1 cellular context compared by ENCODE assay signal in genomic region chr4:6092131-6092530, GRCh38.
TF ChIP-seq lines count a peak whose summit lies in the region.

No MANE protein-coding gene starts in this region.

TF ChIP-seq in GM23338, 12 proteins besides CTCF, POLR2A, EP300 and RAD21 (continued from another document):
- TF ChIP-seq, protein P1, sequence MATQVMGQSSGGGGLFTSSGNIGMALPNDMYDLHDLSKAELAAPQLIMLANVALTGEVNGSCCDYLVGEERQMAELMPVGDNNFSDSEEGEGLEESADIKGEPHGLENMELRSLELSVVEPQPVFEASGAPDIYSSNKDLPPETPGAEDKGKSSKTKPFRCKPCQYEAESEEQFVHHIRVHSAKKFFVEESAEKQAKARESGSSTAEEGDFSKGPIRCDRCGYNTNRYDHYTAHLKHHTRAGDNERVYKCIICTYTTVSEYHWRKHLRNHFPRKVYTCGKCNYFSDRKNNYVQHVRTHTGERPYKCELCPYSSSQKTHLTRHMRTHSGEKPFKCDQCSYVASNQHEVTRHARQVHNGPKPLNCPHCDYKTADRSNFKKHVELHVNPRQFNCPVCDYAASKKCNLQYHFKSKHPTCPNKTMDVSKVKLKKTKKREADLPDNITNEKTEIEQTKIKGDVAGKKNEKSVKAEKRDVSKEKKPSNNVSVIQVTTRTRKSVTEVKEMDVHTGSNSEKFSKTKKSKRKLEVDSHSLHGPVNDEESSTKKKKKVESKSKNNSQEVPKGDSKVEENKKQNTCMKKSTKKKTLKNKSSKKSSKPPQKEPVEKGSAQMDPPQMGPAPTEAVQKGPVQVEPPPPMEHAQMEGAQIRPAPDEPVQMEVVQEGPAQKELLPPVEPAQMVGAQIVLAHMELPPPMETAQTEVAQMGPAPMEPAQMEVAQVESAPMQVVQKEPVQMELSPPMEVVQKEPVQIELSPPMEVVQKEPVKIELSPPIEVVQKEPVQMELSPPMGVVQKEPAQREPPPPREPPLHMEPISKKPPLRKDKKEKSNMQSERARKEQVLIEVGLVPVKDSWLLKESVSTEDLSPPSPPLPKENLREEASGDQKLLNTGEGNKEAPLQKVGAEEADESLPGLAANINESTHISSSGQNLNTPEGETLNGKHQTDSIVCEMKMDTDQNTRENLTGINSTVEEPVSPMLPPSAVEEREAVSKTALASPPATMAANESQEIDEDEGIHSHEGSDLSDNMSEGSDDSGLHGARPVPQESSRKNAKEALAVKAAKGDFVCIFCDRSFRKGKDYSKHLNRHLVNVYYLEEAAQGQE (IDR thresholded peaks at IDR 0.05; ENCODE audit: unreplicated experiment), result no peak
- TF ChIP-seq, protein P2, sequence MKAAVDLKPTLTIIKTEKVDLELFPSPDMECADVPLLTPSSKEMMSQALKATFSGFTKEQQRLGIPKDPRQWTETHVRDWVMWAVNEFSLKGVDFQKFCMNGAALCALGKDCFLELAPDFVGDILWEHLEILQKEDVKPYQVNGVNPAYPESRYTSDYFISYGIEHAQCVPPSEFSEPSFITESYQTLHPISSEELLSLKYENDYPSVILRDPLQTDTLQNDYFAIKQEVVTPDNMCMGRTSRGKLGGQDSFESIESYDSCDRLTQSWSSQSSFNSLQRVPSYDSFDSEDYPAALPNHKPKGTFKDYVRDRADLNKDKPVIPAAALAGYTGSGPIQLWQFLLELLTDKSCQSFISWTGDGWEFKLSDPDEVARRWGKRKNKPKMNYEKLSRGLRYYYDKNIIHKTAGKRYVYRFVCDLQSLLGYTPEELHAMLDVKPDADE (IDR thresholded peaks at IDR 0.05), result no peak
- TF ChIP-seq ZNF114 (CRISPR knock-in tag; IDR thresholded peaks at IDR 0.05), result no peak
- no peak for TF ChIP-seq NANOG (IDR thresholded peaks at IDR 0.05; ENCODE audit: borderline replicate concordance)
- no peak for TF ChIP-seq ZNF462 (CRISPR knock-in tag; IDR thresholded peaks at IDR 0.05)
